ENCODE assay signal across 1 cellular context in the genomic region with DNA sequence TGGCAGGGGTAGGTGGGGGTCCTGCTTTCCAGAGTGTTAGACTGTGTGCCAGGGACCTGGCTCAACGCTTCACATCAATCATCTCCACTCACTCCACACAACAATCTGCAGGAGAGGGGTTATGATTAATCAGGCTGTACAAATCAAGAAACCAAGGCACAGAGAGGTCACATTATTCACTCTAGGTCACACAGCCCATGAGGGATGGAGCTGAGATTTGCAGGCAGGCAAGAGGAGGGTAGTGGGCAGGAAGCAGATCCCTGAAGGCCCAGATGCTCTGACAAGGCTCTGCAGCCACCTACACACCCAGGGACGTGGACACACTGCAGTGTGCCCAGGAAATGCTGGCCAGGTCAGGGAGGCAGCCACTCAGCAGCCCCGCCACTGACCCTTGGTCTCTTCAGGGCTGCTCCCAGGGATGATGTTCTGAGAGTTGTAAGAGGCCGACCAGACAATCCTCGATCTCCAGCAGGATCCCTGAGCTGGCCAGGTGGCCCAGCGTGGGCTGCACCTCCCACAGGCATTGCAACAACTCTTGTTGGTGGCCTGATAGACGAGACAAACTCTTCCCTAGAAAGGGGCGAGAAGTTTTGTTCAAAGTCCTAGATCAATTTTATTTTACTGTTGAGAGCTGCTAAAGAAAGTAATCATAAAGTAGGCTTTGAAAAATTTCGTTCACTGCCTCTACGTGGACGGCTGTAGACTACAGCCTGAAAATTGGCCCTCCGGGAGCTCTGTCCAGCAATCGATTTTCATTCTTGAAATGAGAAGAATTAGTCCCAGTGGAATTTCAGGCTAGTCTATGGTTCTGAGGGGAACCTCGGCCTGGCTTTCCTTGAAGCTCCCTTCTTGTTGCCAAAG.
A peak's percentile ranks its signal among the peaks of the same experiment; 100 is the strongest.
TF ChIP-seq lines count a peak whose summit lies in the region.

No MANE protein-coding gene starts in this region.

TF ChIP-seq in HepG2, 621 proteins besides CTCF, POLR2A, EP300 and RAD21:
- TF ChIP-seq BCL6 (CRISPR knock-in tag; IDR thresholded peaks at IDR 0.05) (0 out of 2 replicates have a peak, but pooled peaks have one; percentile 27), KMT2B (CRISPR knock-in tag; IDR thresholded peaks at IDR 0.05) (no peak), MEIS1 (CRISPR knock-in tag; IDR thresholded peaks at IDR 0.05; ENCODE audit: borderline replicate concordance) (no peak), ZNF768 (CRISPR knock-in tag; IDR thresholded peaks at IDR 0.05) (peak; percentile 94), SIN3A (IDR thresholded peaks at IDR 0.05; ENCODE audit: borderline replicate concordance, low read depth, low read length) (no peak), CBX1 (IDR thresholded peaks at IDR 0.05; ENCODE audit: low read depth) (no peak), MIER2 (CRISPR knock-in tag; IDR thresholded peaks at IDR 0.05) (peak; percentile 64; the same call in 1 of the 2 replicates), GFI1 (CRISPR knock-in tag; IDR thresholded peaks at IDR 0.05; ENCODE audit: borderline replicate concordance) (no peak), TBX2 (CRISPR knock-in tag; IDR thresholded peaks at IDR 0.05; ENCODE audit: borderline replicate concordance) (no peak)
- TF ChIP-seq, protein P1, sequence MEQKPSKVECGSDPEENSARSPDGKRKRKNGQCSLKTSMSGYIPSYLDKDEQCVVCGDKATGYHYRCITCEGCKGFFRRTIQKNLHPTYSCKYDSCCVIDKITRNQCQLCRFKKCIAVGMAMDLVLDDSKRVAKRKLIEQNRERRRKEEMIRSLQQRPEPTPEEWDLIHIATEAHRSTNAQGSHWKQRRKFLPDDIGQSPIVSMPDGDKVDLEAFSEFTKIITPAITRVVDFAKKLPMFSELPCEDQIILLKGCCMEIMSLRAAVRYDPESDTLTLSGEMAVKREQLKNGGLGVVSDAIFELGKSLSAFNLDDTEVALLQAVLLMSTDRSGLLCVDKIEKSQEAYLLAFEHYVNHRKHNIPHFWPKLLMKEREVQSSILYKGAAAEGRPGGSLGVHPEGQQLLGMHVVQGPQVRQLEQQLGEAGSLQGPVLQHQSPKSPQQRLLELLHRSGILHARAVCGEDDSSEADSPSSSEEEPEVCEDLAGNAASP (CRISPR knock-in tag; IDR thresholded peaks at IDR 0.05; ENCODE audit: borderline replicate concordance), result no peak
- TF ChIP-seq, protein P2, sequence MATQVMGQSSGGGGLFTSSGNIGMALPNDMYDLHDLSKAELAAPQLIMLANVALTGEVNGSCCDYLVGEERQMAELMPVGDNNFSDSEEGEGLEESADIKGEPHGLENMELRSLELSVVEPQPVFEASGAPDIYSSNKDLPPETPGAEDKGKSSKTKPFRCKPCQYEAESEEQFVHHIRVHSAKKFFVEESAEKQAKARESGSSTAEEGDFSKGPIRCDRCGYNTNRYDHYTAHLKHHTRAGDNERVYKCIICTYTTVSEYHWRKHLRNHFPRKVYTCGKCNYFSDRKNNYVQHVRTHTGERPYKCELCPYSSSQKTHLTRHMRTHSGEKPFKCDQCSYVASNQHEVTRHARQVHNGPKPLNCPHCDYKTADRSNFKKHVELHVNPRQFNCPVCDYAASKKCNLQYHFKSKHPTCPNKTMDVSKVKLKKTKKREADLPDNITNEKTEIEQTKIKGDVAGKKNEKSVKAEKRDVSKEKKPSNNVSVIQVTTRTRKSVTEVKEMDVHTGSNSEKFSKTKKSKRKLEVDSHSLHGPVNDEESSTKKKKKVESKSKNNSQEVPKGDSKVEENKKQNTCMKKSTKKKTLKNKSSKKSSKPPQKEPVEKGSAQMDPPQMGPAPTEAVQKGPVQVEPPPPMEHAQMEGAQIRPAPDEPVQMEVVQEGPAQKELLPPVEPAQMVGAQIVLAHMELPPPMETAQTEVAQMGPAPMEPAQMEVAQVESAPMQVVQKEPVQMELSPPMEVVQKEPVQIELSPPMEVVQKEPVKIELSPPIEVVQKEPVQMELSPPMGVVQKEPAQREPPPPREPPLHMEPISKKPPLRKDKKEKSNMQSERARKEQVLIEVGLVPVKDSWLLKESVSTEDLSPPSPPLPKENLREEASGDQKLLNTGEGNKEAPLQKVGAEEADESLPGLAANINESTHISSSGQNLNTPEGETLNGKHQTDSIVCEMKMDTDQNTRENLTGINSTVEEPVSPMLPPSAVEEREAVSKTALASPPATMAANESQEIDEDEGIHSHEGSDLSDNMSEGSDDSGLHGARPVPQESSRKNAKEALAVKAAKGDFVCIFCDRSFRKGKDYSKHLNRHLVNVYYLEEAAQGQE (IDR thresholded peaks at IDR 0.05; ENCODE audit: borderline replicate concordance in 1 of 2, low read depth in 1 of 2, low read length in 2 of 2), result peak in 1 of 2 experiments; percentile 88; a peak in 2 of 4 replicates
